ENCODE assay signal across 1 cellular context in the genomic region with DNA sequence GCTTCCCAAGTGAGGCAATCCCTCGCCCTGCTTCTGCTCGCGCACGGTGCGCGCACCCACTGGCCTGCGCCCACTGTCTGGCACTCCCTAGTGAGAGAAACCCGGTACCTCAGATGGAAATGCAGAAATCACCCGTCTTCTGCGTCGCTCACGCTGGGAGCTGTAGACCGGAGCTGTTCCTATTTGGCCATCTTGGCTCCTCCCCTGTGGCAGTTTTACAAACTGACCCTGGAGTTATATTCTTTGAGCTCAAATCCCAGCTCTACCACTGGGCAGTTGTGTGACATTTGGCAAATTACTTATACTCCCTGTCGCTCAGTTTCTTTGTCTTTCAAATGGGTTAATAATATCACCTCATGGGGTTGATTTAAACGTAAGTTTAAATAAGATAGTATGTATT.
A peak's percentile ranks its signal among the peaks of the same experiment; 100 is the strongest.
TF ChIP-seq lines count a peak whose summit lies in the region.

No MANE protein-coding gene starts in this region.

TF ChIP-seq in K562, 482 proteins besides CTCF, POLR2A, EP300 and RAD21 (continued from another document):
- TF ChIP-seq, protein P1, sequence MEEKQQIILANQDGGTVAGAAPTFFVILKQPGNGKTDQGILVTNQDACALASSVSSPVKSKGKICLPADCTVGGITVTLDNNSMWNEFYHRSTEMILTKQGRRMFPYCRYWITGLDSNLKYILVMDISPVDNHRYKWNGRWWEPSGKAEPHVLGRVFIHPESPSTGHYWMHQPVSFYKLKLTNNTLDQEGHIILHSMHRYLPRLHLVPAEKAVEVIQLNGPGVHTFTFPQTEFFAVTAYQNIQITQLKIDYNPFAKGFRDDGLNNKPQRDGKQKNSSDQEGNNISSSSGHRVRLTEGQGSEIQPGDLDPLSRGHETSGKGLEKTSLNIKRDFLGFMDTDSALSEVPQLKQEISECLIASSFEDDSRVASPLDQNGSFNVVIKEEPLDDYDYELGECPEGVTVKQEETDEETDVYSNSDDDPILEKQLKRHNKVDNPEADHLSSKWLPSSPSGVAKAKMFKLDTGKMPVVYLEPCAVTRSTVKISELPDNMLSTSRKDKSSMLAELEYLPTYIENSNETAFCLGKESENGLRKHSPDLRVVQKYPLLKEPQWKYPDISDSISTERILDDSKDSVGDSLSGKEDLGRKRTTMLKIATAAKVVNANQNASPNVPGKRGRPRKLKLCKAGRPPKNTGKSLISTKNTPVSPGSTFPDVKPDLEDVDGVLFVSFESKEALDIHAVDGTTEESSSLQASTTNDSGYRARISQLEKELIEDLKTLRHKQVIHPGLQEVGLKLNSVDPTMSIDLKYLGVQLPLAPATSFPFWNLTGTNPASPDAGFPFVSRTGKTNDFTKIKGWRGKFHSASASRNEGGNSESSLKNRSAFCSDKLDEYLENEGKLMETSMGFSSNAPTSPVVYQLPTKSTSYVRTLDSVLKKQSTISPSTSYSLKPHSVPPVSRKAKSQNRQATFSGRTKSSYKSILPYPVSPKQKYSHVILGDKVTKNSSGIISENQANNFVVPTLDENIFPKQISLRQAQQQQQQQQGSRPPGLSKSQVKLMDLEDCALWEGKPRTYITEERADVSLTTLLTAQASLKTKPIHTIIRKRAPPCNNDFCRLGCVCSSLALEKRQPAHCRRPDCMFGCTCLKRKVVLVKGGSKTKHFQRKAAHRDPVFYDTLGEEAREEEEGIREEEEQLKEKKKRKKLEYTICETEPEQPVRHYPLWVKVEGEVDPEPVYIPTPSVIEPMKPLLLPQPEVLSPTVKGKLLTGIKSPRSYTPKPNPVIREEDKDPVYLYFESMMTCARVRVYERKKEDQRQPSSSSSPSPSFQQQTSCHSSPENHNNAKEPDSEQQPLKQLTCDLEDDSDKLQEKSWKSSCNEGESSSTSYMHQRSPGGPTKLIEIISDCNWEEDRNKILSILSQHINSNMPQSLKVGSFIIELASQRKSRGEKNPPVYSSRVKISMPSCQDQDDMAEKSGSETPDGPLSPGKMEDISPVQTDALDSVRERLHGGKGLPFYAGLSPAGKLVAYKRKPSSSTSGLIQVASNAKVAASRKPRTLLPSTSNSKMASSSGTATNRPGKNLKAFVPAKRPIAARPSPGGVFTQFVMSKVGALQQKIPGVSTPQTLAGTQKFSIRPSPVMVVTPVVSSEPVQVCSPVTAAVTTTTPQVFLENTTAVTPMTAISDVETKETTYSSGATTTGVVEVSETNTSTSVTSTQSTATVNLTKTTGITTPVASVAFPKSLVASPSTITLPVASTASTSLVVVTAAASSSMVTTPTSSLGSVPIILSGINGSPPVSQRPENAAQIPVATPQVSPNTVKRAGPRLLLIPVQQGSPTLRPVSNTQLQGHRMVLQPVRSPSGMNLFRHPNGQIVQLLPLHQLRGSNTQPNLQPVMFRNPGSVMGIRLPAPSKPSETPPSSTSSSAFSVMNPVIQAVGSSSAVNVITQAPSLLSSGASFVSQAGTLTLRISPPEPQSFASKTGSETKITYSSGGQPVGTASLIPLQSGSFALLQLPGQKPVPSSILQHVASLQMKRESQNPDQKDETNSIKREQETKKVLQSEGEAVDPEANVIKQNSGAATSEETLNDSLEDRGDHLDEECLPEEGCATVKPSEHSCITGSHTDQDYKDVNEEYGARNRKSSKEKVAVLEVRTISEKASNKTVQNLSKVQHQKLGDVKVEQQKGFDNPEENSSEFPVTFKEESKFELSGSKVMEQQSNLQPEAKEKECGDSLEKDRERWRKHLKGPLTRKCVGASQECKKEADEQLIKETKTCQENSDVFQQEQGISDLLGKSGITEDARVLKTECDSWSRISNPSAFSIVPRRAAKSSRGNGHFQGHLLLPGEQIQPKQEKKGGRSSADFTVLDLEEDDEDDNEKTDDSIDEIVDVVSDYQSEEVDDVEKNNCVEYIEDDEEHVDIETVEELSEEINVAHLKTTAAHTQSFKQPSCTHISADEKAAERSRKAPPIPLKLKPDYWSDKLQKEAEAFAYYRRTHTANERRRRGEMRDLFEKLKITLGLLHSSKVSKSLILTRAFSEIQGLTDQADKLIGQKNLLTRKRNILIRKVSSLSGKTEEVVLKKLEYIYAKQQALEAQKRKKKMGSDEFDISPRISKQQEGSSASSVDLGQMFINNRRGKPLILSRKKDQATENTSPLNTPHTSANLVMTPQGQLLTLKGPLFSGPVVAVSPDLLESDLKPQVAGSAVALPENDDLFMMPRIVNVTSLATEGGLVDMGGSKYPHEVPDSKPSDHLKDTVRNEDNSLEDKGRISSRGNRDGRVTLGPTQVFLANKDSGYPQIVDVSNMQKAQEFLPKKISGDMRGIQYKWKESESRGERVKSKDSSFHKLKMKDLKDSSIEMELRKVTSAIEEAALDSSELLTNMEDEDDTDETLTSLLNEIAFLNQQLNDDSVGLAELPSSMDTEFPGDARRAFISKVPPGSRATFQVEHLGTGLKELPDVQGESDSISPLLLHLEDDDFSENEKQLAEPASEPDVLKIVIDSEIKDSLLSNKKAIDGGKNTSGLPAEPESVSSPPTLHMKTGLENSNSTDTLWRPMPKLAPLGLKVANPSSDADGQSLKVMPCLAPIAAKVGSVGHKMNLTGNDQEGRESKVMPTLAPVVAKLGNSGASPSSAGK (IDR thresholded peaks at IDR 0.05): 0 out of 2 replicates have a peak, but pooled peaks have one; percentile 27
